Comparison of ENCODE assay signal across 20 cellular contexts in the genomic region with DNA sequence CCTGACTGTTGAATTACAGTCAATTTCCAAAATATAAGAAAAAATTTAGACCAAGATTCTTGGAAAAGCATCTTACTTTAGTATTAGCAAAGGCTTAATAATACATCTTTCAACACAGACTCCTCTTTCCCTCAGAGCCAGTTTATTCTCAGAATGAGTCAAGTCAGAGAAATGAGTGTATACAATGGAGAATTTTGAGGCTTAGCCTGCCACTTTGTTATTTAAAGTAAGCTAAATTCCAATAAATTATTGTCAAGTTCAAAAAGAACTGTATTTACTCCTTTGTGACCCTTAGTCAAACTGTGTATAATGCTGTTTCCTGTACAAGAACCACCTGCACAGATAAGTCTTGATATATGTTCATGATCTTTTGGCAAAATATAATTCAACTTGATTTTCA.
DNase-seq lines count a peak whose midpoint lies in the region; ATAC-seq and TF ChIP-seq lines count a peak whose summit lies in the region.
"Had no signal": no experiment of that assay in that cellular context is flagged by ENCODE, and none has a peak within 500 bp of the region (broad histone marks: within the 10 kb centered on the region; RNA-seq: fewer than 3 reads in every experiment).

No MANE protein-coding gene starts in this region.

- H3K4me3 Mint-ChIP-seq in activated T-cell treated with anti-CD3 and anti-CD28 coated beads, Interleukin-2, amount 50 U/mL, for 4 hours = no peak overlapping the region
- H3K4me3 Mint-ChIP-seq: CD14-positive monocyte; CD4-positive, alpha-beta T cell; CD8-positive, alpha-beta memory T cell had no signal

- no peak overlapping the region for H2BK120ac ChIP-seq in mesenchymal stem cell (ENCODE audit: low read depth, low read length)

- no peak overlapping the region for H2BK12ac ChIP-seq in mesenchymal stem cell (ENCODE audit: low read length in 2 of 2)

- H2BK5ac ChIP-seq in mesenchymal stem cell (ENCODE audit: low read depth, low read length, poor library complexity, severe bottlenecking) = no peak overlapping the region

- H3K36me3 Mint-ChIP-seq in activated T-cell treated with anti-CD3 and anti-CD28 coated beads, Interleukin-2, amount 50 U/mL, for 4 hours (ENCODE audit: insufficient read depth) = no peaks in the 10 kb centered on the region
- H3K36me3 Mint-ChIP-seq: CD14-positive monocyte; CD8-positive, alpha-beta memory T cell had no signal

- no peak overlapping the region for H3K9ac ChIP-seq in mesenchymal stem cell (ENCODE audit: low read length)
- H3K9ac ChIP-seq: BLaER1 treated with 17β-estradiol and CSF1 and Interleukin-3, amounts not matched to agents 10 nM and 100 nM; GM23248 had no signal

- no peak overlapping the region for H3K18ac ChIP-seq in mesenchymal stem cell (ENCODE audit: low read depth in 1 of 2, low read length in 2 of 2)

- H3K27ac ChIP-seq in 22Rv1 = peak overlapping the region; percentile 51
- no peak overlapping the region for H3K27ac ChIP-seq in A673 (ENCODE audit: low read depth, low read length, poor library complexity, severe bottlenecking)
- no peak overlapping the region for H3K27ac ChIP-seq in mesenchymal stem cell (ENCODE audit: low read length, poor library complexity, severe bottlenecking)
- H3K27ac ChIP-seq in caudate nucleus (ENCODE audit: low read depth, low read length) = no peak overlapping the region
- H3K27ac ChIP-seq: BLaER1 treated with 17β-estradiol and CSF1 and Interleukin-3, amounts not matched to agents 10 nM and 100 nM; GM23248 had no signal

- no peak overlapping the region for H2AK5ac ChIP-seq in mesenchymal stem cell (ENCODE audit: low read length, severe bottlenecking)

- H3K36me3 ChIP-seq in A673 (ENCODE audit: insufficient read depth, low read length, poor library complexity, severe bottlenecking) = no peaks in the 10 kb centered on the region
- H3K36me3 ChIP-seq in mesenchymal stem cell (ENCODE audit: control insufficient read depth in 1 of 2, insufficient read depth in 2 of 2, low read depth in 1 of 2, low read length in 2 of 2) = no peaks in the 10 kb centered on the region
- H3K36me3 ChIP-seq: BE2C; BLaER1 treated with 17β-estradiol and CSF1 and Interleukin-3, amounts not matched to agents 10 nM and 100 nM had no signal

- H3K4me3 ChIP-seq in A673 (ENCODE audit: low read depth, low read length, poor library complexity, severe bottlenecking) (no peak overlapping the region), mesenchymal stem cell (ENCODE audit: insufficient read depth in 1 of 2, low read depth in 1 of 2, low read length in 2 of 2) (no peak overlapping the region)
- H3K4me3 ChIP-seq: BLaER1 treated with 17β-estradiol and CSF1 and Interleukin-3, amounts not matched to agents 10 nM and 100 nM; GM12878; GM23248 had no signal

- H3K27me3 Mint-ChIP-seq in activated T-cell treated with anti-CD3 and anti-CD28 coated beads, Interleukin-2, amount 50 U/mL, for 4 hours (ENCODE audit: low read depth) = peaks cover 2% of the 10 kb centered on the region
- H3K27me3 Mint-ChIP-seq: CD8-positive, alpha-beta memory T cell had no signal

- CTCF ChIA-PET in A673 (lab: Charles Lee) = no interaction called here

- TF ChIP-seq CTCF in 22Rv1 (IDR thresholded peaks at IDR 0.05) = no peak
- TF ChIP-seq CTCF in A673 (conservative IDR thresholded peaks at IDR 0.05; ENCODE audit: low read depth, low read length) = no peak

- H3K4me1 Mint-ChIP-seq in activated T-cell treated with anti-CD3 and anti-CD28 coated beads, Interleukin-2, amount 50 U/mL, for 4 hours (ENCODE audit: low read depth) = no peaks in the 10 kb centered on the region
- H3K4me1 Mint-ChIP-seq: CD14-positive monocyte; CD8-positive, alpha-beta memory T cell had no signal

- H3K9me3 Mint-ChIP-seq in activated T-cell treated with anti-CD3 and anti-CD28 coated beads, Interleukin-2, amount 50 U/mL, for 4 hours = no peaks in the 10 kb centered on the region
- H3K9me3 Mint-ChIP-seq: CD14-positive monocyte; CD4-positive, alpha-beta T cell had no signal

- no peak overlapping the region for H4K8ac ChIP-seq in mesenchymal stem cell (ENCODE audit: low read length)

- DNase-seq in A673 (ENCODE audit: low spot score) = peak; percentile 23
- DNase-seq in mesenchymal stem cell = peak; percentile 22
- no peak for DNase-seq in activated T-cell treated with anti-CD3 and anti-CD28 coated beads, Interleukin-2, amount 50 U/mL, for 4 hours
- no peak for DNase-seq in caudate nucleus (lab: John Stamatoyannopoulos, UW)
- DNase-seq: ACHN; AML-193; CD4-positive, alpha-beta T cell; CD8-positive, alpha-beta memory T cell; DMS 273 treated with DMSO at 0.1 percent for 48 hours; EL; GDM1; GM23248; H7; HCEC 1CT had no signal

- intact Hi-C loops in A673 (cut with micrococcal nuclease; ENCODE audit: unreplicated experiment) = loop anchor here (2.0 to 10.0 kb wide), 3 partner anchors 122 to 974 kb away; no protein-coding TSS in a partner anchor

- no peak overlapping the region for H3K4me2 ChIP-seq in mesenchymal stem cell (ENCODE audit: low read length, poor library complexity, severe bottlenecking)
- H3K4me2 ChIP-seq: BLaER1 treated with 17β-estradiol and CSF1 and Interleukin-3, amounts not matched to agents 10 nM and 100 nM had no signal

- no peaks in the 10 kb centered on the region for H3K79me1 ChIP-seq in mesenchymal stem cell (replicated peaks; ENCODE audit: low read length, poor library complexity, severe bottlenecking)

- H2BK15ac ChIP-seq in mesenchymal stem cell (ENCODE audit: low read depth, poor library complexity, severe bottlenecking) = no peak overlapping the region

- H3K14ac ChIP-seq in mesenchymal stem cell (ENCODE audit: low read length in 2 of 2) = no peak overlapping the region

- H3K23ac ChIP-seq in mesenchymal stem cell (ENCODE audit: low read length in 2 of 2) = no peak overlapping the region

- BruUV-seq in A673 (replicated peaks; lab: Mats Ljungman, UMichigan) = no TSS peak

- POLR2A ChIA-PET in A673 (lab: Charles Lee; ENCODE audit: low non-redundant PET) = no interaction called here

- no peak overlapping the region for H3K4ac ChIP-seq in mesenchymal stem cell (ENCODE audit: low read depth in 1 of 2, low read length in 2 of 2)

- H3K9me3 ChIP-seq in A673 (ENCODE audit: low read depth, low read length, poor library complexity, severe bottlenecking) (no peaks in the 10 kb centered on the region), mesenchymal stem cell (ENCODE audit: control insufficient read depth, low read length) (no peaks in the 10 kb centered on the region)
- H3K9me3 ChIP-seq: BE2C; BLaER1 treated with 17β-estradiol and CSF1 and Interleukin-3, amounts not matched to agents 10 nM and 100 nM had no signal

- H3K27me3 ChIP-seq in A673 (replicated peaks; ENCODE audit: insufficient read depth, low read depth, low read length, poor library complexity) (no peaks in the 10 kb centered on the region), mesenchymal stem cell (ENCODE audit: control insufficient read depth in 1 of 2, insufficient read depth in 1 of 2, low read length in 2 of 2) (no peaks in the 10 kb centered on the region)
- H3K27me3 ChIP-seq: BE2C; BLaER1 treated with 17β-estradiol and CSF1 and Interleukin-3, amounts not matched to agents 10 nM and 100 nM had no signal

- no peak for ATAC-seq in activated T-cell treated with anti-CD3 and anti-CD28 coated beads, Interleukin-2, amount 50 U/mL, for 4 hours
- no peak for ATAC-seq in HG03045 (IDR thresholded peaks at IDR 0.05; ENCODE audit: unreplicated experiment)
- ATAC-seq: GM12878 had no signal

- H3K4me1 ChIP-seq in A673 (ENCODE audit: insufficient read depth, low read length, poor library complexity, severe bottlenecking) (peaks cover 17% of the 10 kb centered on the region), mesenchymal stem cell (ENCODE audit: control insufficient read depth, insufficient read depth, low read depth, low read length) (no peaks in the 10 kb centered on the region)

- no peak overlapping the region for H2AFZ ChIP-seq in mesenchymal stem cell (ENCODE audit: low read depth, low read length)
- H2AFZ ChIP-seq: GM23248 had no signal

- no peak overlapping the region for H4K91ac ChIP-seq in mesenchymal stem cell (ENCODE audit: low read length)

Comparison
In these comparisons a context has a peak if more than half of its experiments do, and no peak if none do; other contexts are left out.
1. DNase-seq: peak in A673 (single experiment) and mesenchymal stem cell (single experiment); none in activated T-cell treated with anti-CD3 and anti-CD28 coated beads, Interleukin-2, amount 50 U/mL, for 4 hours (single experiment) and caudate nucleus (0 of 61).